12 cellular contexts compared by ENCODE assay signal in the genomic region with DNA sequence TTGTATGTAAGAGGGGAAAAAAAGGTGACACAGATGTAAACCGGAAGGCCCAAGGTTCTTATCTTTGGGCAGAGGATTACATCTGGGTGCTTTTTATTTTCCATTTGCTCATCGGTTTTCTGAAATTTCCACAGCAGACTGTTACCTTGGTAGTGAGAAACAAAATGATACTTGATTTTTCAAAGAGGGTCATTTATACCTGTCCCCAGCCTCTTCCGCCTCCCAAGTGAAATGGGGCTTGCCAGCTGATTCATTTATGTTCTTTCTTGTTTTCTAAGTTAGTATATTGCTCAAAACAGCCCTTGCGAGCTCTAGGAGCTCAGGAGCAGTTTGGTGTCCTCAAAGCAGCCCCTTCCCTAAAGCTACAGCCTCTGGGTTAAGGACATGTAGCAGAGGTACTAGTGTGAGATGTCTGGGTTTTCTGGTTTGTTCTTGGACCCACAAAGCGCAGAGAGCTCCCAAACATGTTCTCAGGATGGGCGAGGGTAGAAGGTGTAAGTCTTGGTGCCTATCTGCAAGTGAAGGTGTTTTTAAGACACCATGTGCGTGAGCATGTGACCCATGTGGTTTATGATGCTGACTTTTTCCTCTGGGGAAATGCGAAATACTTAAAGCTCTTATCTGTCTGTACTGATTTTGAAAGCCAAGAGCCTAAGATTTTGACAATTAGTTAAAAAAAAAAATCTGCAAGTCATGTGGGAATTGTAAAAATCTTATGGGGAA. TPM values are rescaled to one million over a fixed set of nuclear protein-coding genes. Genes with fewer than 3 reads are reported as not detected.
DNase-seq lines count a peak whose midpoint lies in the region; ATAC-seq and TF ChIP-seq lines count a peak whose summit lies in the region.
"Had no signal": no experiment of that assay in that cellular context is flagged by ENCODE, and none has a peak within 500 bp of the region (broad histone marks: within the 10 kb centered on the region; RNA-seq: fewer than 3 reads in every experiment).

No MANE protein-coding gene starts in this region.

- TF ChIP-seq EP300 in esophagus muscularis mucosa (IDR thresholded peaks at IDR 0.05) = no peak
- no peak for TF ChIP-seq EP300 in transverse colon (IDR thresholded peaks at IDR 0.05; ENCODE audit: low read depth)

- H3K4me1 ChIP-seq in esophagus muscularis mucosa (peaks cover 0 to 42% (median 40%) of the 10 kb centered on the region in 4 donors), transverse colon (peaks cover 0 to 9% (median 0%) of the 10 kb centered on the region in 4 donors), BE2C (peaks cover 42% of the 10 kb centered on the region)

- in situ Hi-C loops in GM13976 (cut with MboI; ENCODE audit: low sequenced_read_pairs, unreplicated experiment) = no loop called here
- in situ Hi-C loops in transverse colon (cut with MboI; ENCODE audit: low pct_ligation_motif_present in 1 of 4, low pct_unique_long_range_greater_than_20kb in 1 of 4, low sequenced_read_pairs in 3 of 4) = no loop called here

- H3K27ac ChIP-seq in esophagus muscularis mucosa (replicated peaks in 1 of 4) = peak overlapping the region in 2 of 4 donors; percentile 22 to 56
- H3K27ac ChIP-seq in transverse colon = no peak overlapping the region
- H3K27ac ChIP-seq: heart left ventricle had no signal

- no peak for TF ChIP-seq CTCF in GM13976 (IDR thresholded peaks at IDR 0.05; ENCODE audit: borderline replicate concordance, control extremely low read depth, extremely low read depth, insufficient read depth, missing control alignments)
- TF ChIP-seq CTCF in esophagus muscularis mucosa (IDR thresholded peaks at IDR 0.05) = no peak
- no peak for TF ChIP-seq CTCF in transverse colon (IDR thresholded peaks at IDR 0.05)
- no peak for TF ChIP-seq CTCF in BE2C (IDR thresholded peaks at IDR 0.05; ENCODE audit: low read depth, low read length)

- H3K4me3 ChIP-seq in esophagus muscularis mucosa = no peak overlapping the region
- H3K4me3 ChIP-seq in transverse colon = no peak overlapping the region
- H3K4me3 ChIP-seq in BE2C (ENCODE audit: low read depth, low read length) = no peak overlapping the region
- H3K4me3 ChIP-seq: heart left ventricle had no signal

- H3K36me3 ChIP-seq in esophagus muscularis mucosa = peaks cover 0 to 4% (median 0%) of the 10 kb centered on the region in 4 donors
- H3K36me3 ChIP-seq in transverse colon = no peaks in the 10 kb centered on the region
- H3K36me3 ChIP-seq in BE2C = no peaks in the 10 kb centered on the region
- H3K36me3 ChIP-seq: heart left ventricle had no signal

- intact Hi-C loops in esophagus muscularis mucosa (cut with DNase I) (no loop called here), transverse colon (cut with DNase I; ENCODE audit: low total_unique reads) (no loop called here)

- DNase-seq in GM13976 (ENCODE audit: low spot score) = peak; percentile 66
- peak; percentile 88 for DNase-seq in esophagus muscularis mucosa (ENCODE audit: extremely low spot score)
- DNase-seq in transverse colon = no peak
- no peak for DNase-seq in BE2C
- DNase-seq in occipital lobe (lab: John Stamatoyannopoulos, UW) = no peak
- DNase-seq in iPS-NIHi11 (ENCODE audit: low spot score) = no peak
- DNase-seq: activated naive CD4-positive, alpha-beta T cell treated with Interleukin-2 at 50 U/mL for 16 hours; EL; heart left ventricle; NCI-H146 had no signal

- peak; percentile 65 for ATAC-seq in GM19452 (IDR thresholded peaks at IDR 0.05; ENCODE audit: unreplicated experiment)
- peak; percentile 49 for ATAC-seq in HG03139 (IDR thresholded peaks at IDR 0.05; ENCODE audit: unreplicated experiment)
- ATAC-seq: heart left ventricle had no signal

- no peak for TF ChIP-seq POLR2A in esophagus muscularis mucosa (IDR thresholded peaks at IDR 0.05; ENCODE audit: low read depth)
- no peak for TF ChIP-seq POLR2A in transverse colon (IDR thresholded peaks at IDR 0.05)

- no peaks in the 10 kb centered on the region for H3K27me3 ChIP-seq in esophagus muscularis mucosa
- H3K27me3 ChIP-seq in transverse colon = no peaks in the 10 kb centered on the region
- H3K27me3 ChIP-seq in BE2C = no peaks in the 10 kb centered on the region
- H3K27me3 ChIP-seq: heart left ventricle had no signal

- H3K9me3 ChIP-seq in esophagus muscularis mucosa = no peaks in the 10 kb centered on the region
- H3K9me3 ChIP-seq in transverse colon = no peaks in the 10 kb centered on the region
- H3K9me3 ChIP-seq in BE2C = no peaks in the 10 kb centered on the region
- H3K9me3 ChIP-seq: heart left ventricle had no signal

- 62% methylated on average over 8 of the region's 8 CpGs for WGBS in esophagus muscularis mucosa
- WGBS in transverse colon (ENCODE audit: low coverage in 1 of 2), 2 donors = 73 to 79% methylated on average over 5 to 8 of the region's 8 CpGs

RNA-seq across cellular contexts. Expression of a gene that starts 38.3 kb away (rescaled TPM):
- total RNA-seq in esophagus muscularis mucosa = 10 to 100 TPM; 51.7 to 96.8 (median 80.7) TPM
- total RNA-seq in transverse colon = 10 to 100 TPM; 14.5 to 28.3 (median 20.7) TPM
- polyA plus RNA-seq in BE2C (2012; ENCODE audit: insufficient read depth, insufficient read length, low read depth) = 27.7 TPM
- total RNA-seq in occipital lobe = 67.4 TPM

Comparison
In these comparisons a context has a peak if more than half of its experiments do, and no peak if none do; other contexts are left out.
1. DNase-seq: peak in GM13976 (single experiment) and esophagus muscularis mucosa (single experiment); none in transverse colon (single experiment), BE2C (single experiment), occipital lobe (single experiment) and iPS-NIHi11 (single experiment).